ENCODE assay signal across 8 cellular contexts in genomic region chr4:180057891-180058643, GRCh38.
DNase-seq lines count a peak whose midpoint lies in the region; ATAC-seq, FAIRE-seq and TF ChIP-seq lines count a peak whose summit lies in the region.

No MANE protein-coding gene starts in this region.

- H3K36me3 Mint-ChIP-seq in H9 (ENCODE audit: insufficient read depth in 1 of 3, low read depth in 3 of 3): no peaks in the 10 kb centered on the region

- TF ChIP-seq RAD21 in H1 (IDR thresholded peaks at IDR 0.05 in 1 of 2, conservative IDR thresholded peaks at IDR 0.05 in 1 of 2; ENCODE audit: low read depth in 2 of 2, low read length in 2 of 2): no peak

- H3K79me1 ChIP-seq in H9 (ENCODE audit: insufficient read depth, low read depth, low read length, poor library complexity, severe bottlenecking) (no peaks in the 10 kb centered on the region), H1 (ENCODE audit: low read depth, low read length) (no peaks in the 10 kb centered on the region)

- TF ChIP-seq POLR2A in H1 (IDR thresholded peaks at IDR 0.05; ENCODE audit: control extremely low read depth in 1 of 2, low read depth in 2 of 2, low read length in 2 of 2): no peak

- H3K56ac ChIP-seq in H9 (ENCODE audit: insufficient read length, low read depth, low read length): no peak overlapping the region
- peak overlapping the region; percentile 39 for H3K56ac ChIP-seq in H1 (replicated peaks; ENCODE audit: insufficient read length, low read depth, low read length)

- DNase-seq in GM06990 (ENCODE audit: extremely low read depth, insufficient read length) (peak; percentile 68), H9 (peak; percentile 62), NCI-H748 (lab: John Stamatoyannopoulos, UW; ENCODE audit: unreplicated experiment) (peak; percentile 64), H1 (ENCODE audit: low read depth in 1 of 2, low spot score in 2 of 2) (peak in 1 of 2 experiments; percentile 72), mucosa of descending colon (peak; percentile 32 to 53 (median 52)), DMS79 treated with DMSO at 0.1 percent for 48 hours (lab: John Stamatoyannopoulos, UW) (no peak)
- no peak for DNase-seq in activated effector memory CD4-positive, alpha-beta T cell treated with anti-CD3 and anti-CD28 coated beads, Interleukin-2, amount 50 U/mL, for 16 hours

- POLR2A ChIA-PET in H1 (lab: Charles Lee; ENCODE audit: partially characterized antibody): interaction anchor here (0.5 to 0.9 kb wide), 2 partner anchors 16 to 36 kb away, joined by 3 read pairs; no protein-coding TSS in a partner anchor

- no peak overlapping the region for H2AFZ ChIP-seq in H9 (ENCODE audit: low read length)
- H2AFZ ChIP-seq in H1 (ENCODE audit: low read length): peak overlapping the region; percentile 76; the same call in 1 of the 2 replicates

- TF ChIP-seq EP300 in H1 (IDR thresholded peaks at IDR 0.05; ENCODE audit: borderline replicate concordance in 1 of 2, low read depth in 2 of 2, low read length in 2 of 2): no peak

- H3K27me3 ChIP-seq in GM06990 (replicated peaks; ENCODE audit: control insufficient read depth, insufficient read depth, low read length) (no peaks in the 10 kb centered on the region), H9 (ENCODE audit: insufficient read depth, low read length) (peaks cover 6% of the 10 kb centered on the region; the same call in 1 of the 2 replicates), H1 (replicated peaks in 1 of 4; ENCODE audit: control insufficient read depth in 3 of 4, extremely low read depth in 1 of 4, insufficient read depth in 3 of 4, low read length in 3 of 4) (peaks cover 1 to 14% (median 7%) of the 10 kb centered on the region in 4 experiments; a peak in 6 of 7 replicates)

- H2BK120ac ChIP-seq in H9 (ENCODE audit: low read depth, low read length, poor library complexity, severe bottlenecking) (no peak overlapping the region), H1 (replicated peaks; ENCODE audit: low read depth, low read length) (peak overlapping the region; percentile 33)

- H3K4me1 ChIP-seq in H9 (ENCODE audit: insufficient read depth, low read length) (no peaks in the 10 kb centered on the region; the same call in 1 of the 2 replicates), H1 (replicated peaks in 1 of 4; ENCODE audit: control insufficient read depth in 3 of 4, insufficient read depth in 4 of 4, low read length in 3 of 4) (peaks cover 0 to 3% (median under 1%) of the 10 kb centered on the region in 4 experiments; a peak in 3 of 7 replicates), mucosa of descending colon (ENCODE audit: low read depth) (peaks cover 15% of the 10 kb centered on the region)

- H4K20me1 ChIP-seq in H9 (ENCODE audit: control insufficient read depth, insufficient read depth, insufficient read length) (no peaks in the 10 kb centered on the region), H1 (replicated peaks in 1 of 2; ENCODE audit: control insufficient read depth in 1 of 2, insufficient read depth in 2 of 2, low read length in 2 of 2) (peaks cover 0 to 2% of the 10 kb centered on the region in 2 experiments)

- H3K79me2 ChIP-seq in H9 (ENCODE audit: insufficient read depth, low read length): no peaks in the 10 kb centered on the region
- no peaks in the 10 kb centered on the region for H3K79me2 ChIP-seq in H1 (ENCODE audit: control insufficient read depth in 1 of 2, insufficient read depth in 2 of 2, low read length in 2 of 2)

- no peak overlapping the region for H4K91ac ChIP-seq in H9 (ENCODE audit: insufficient read length, low read depth, low read length)
- no peak overlapping the region for H4K91ac ChIP-seq in H1 (replicated peaks; ENCODE audit: insufficient read length, low read length)

- CTCF ChIA-PET in H1 (lab: Charles Lee; ENCODE audit: partially characterized antibody): interaction anchor here (1.3 kb wide), 1 partner anchor 28 kb away, joined by 5 read pairs; no protein-coding TSS in a partner anchor

- peaks cover 15 to 19% of the 10 kb centered on the region in 2 experiments for H3K4me1 Mint-ChIP-seq in H9

- peaks cover 48% of the 10 kb centered on the region for H3K27me3 Mint-ChIP-seq in H9 (ENCODE audit: low read depth)

- no peak overlapping the region for H3T11ph ChIP-seq in H9 (ENCODE audit: low read length)

- H3K14ac ChIP-seq in H9 (ENCODE audit: insufficient read depth, low read length) (peak overlapping the region; percentile 42; the same call in 1 of the 2 replicates), H1 (ENCODE audit: insufficient read length) (peak overlapping the region; percentile 77)

- no peak overlapping the region for H4K8ac ChIP-seq in H9 (replicated peaks; ENCODE audit: insufficient read length, low read depth, low read length)
- H4K8ac ChIP-seq in H1 (ENCODE audit: extremely low read depth, insufficient read depth, low read length): 0 out of 2 replicates have a peak overlapping the region, but pooled peaks have one; percentile 14

- H3K36me3 ChIP-seq in GM06990 (ENCODE audit: control insufficient read depth, insufficient read depth, low read length): no peaks in the 10 kb centered on the region
- no peaks in the 10 kb centered on the region for H3K36me3 ChIP-seq in H1 (ENCODE audit: control insufficient read depth in 2 of 4, insufficient read depth in 4 of 4, low read length in 3 of 4)
- H3K36me3 ChIP-seq in mucosa of descending colon (ENCODE audit: low read depth): no peaks in the 10 kb centered on the region

- H2BK15ac ChIP-seq in H9 (ENCODE audit: low read depth, low read length) (no peak overlapping the region), H1 (ENCODE audit: low read length) (no peak overlapping the region)

- H2BK20ac ChIP-seq in H9 (ENCODE audit: low read depth, low read length, poor library complexity, severe bottlenecking) (no peak overlapping the region), H1 (ENCODE audit: low read length) (peak overlapping the region; percentile 48; the same call in 1 of the 2 replicates)

- ATAC-seq in mucosa of descending colon: peak; percentile 55
- no peak for ATAC-seq in activated CD4-positive, CD25-positive, alpha-beta regulatory T cell treated with anti-CD3 and anti-CD28 coated beads, Interleukin-2, amount 50 U/mL, for 24 hours

- no peaks in the 10 kb centered on the region; a peak in 1 of 5 replicates for H3K9me3 Mint-ChIP-seq in H9

- H3K4ac ChIP-seq in H9 (ENCODE audit: low read depth, low read length) (no peak overlapping the region), H1 (replicated peaks; ENCODE audit: insufficient read length, low read depth, low read length) (no peak overlapping the region)

- peak overlapping the region; percentile 50 for H3K4me3 ChIP-seq in GM06990 (replicated peaks; ENCODE audit: low read depth, low read length)
- H3K4me3 ChIP-seq in H1 (ENCODE audit: extremely low read depth in 1 of 4, insufficient read depth in 2 of 4, low read depth in 3 of 4, low read length in 4 of 4): peak overlapping the region; percentile 79 to 99 (median 82)
- peak overlapping the region; percentile 5 for H3K4me3 ChIP-seq in mucosa of descending colon

- H3K23ac ChIP-seq in H9 (ENCODE audit: insufficient read length, low read depth, low read length) (no peak overlapping the region), H1 (ENCODE audit: insufficient read length) (no peak overlapping the region)

- no peak for TF ChIP-seq CTCF in GM06990 (IDR thresholded peaks at IDR 0.05; ENCODE audit: insufficient read depth, low read length, poor library complexity, severe bottlenecking)
- TF ChIP-seq CTCF in H9 (conservative IDR thresholded peaks at IDR 0.05): no peak
- no peak for TF ChIP-seq CTCF in H1 (IDR thresholded peaks at IDR 0.05; ENCODE audit: control extremely low read depth in 1 of 3, insufficient read depth in 1 of 3, low read depth in 1 of 3, low read length in 3 of 3)
- TF ChIP-seq CTCF in mucosa of descending colon (IDR thresholded peaks at IDR 0.05): no peak

- peak overlapping the region; percentile 94 for H3K4me2 ChIP-seq in H9 (ENCODE audit: insufficient read depth, insufficient read length, low read length)
- peak overlapping the region; percentile 95 to 97 for H3K4me2 ChIP-seq in H1 (ENCODE audit: insufficient read depth in 1 of 2, low read depth in 2 of 2, low read length in 2 of 2)

- peak overlapping the region; percentile 86 to 89 for H3K4me3 Mint-ChIP-seq in H9

- H4K5ac ChIP-seq in H9 (ENCODE audit: insufficient read length, low read depth, low read length): no peak overlapping the region
- H4K5ac ChIP-seq in H1 (ENCODE audit: insufficient read length, low read depth, low read length): peak overlapping the region; percentile 29

- H3K27ac ChIP-seq in H9 (ENCODE audit: insufficient read length, low read depth, low read length) (no peak overlapping the region), H1 (ENCODE audit: low read depth, low read length) (no peak overlapping the region)

- intact Hi-C loops in mucosa of descending colon (cut with DNase I, micrococcal nuclease): no loop called here

- no peak overlapping the region for H3K9ac ChIP-seq in H9 (ENCODE audit: extremely low read depth, insufficient read length, low read length)
- H3K9ac ChIP-seq in H1 (replicated peaks in 1 of 4; ENCODE audit: extremely low read depth in 1 of 4, low read depth in 3 of 4, low read length in 3 of 4): peak overlapping the region in 2 of 4 experiments; percentile 33 to 60; a peak in 4 of 7 replicates

- no peak for FAIRE-seq in H1 (lab: Jason Lieb, UNC)

- no peak overlapping the region for H2AK5ac ChIP-seq in H9 (ENCODE audit: insufficient read length, low read length)
- H2AK5ac ChIP-seq in H1 (ENCODE audit: low read depth, low read length): no peak overlapping the region

- H3K18ac ChIP-seq in H9 (ENCODE audit: insufficient read length, low read depth, low read length): no peak overlapping the region
- peak overlapping the region; percentile 86; the same call in 1 of the 2 replicates for H3K18ac ChIP-seq in H1 (ENCODE audit: extremely low read depth, low read length)

- H3K23me2 ChIP-seq in H9 (ENCODE audit: insufficient read length, low read depth, low read length, poor library complexity, severe bottlenecking): peaks cover 11% of the 10 kb centered on the region
- H3K23me2 ChIP-seq in H1 (ENCODE audit: low read depth, low read length): peaks cover 16% of the 10 kb centered on the region; the same call in 1 of the 2 replicates

- no CpG with 5 or more reads among the region's 76 CpGs for WGBS in H9 (ENCODE audit: extremely low coverage, insufficient read length, low lambda C conversion rate)
- 2% methylated on average over 48 of the region's 76 CpGs; no CpG with 5 or more reads in 1 of the 2 experiments for WGBS in H1 (ENCODE audit: extremely low coverage in 1 of 2, insufficient coverage in 1 of 2, insufficient read length in 1 of 2, insufficient replicate concordance in 2 of 2, low coverage in 1 of 2, low lambda C conversion rate in 2 of 2, missing lambda C conversion rate in 1 of 2), 2 experiments

- H2BK12ac ChIP-seq in H9 (ENCODE audit: insufficient read length, low read depth, low read length) (no peak overlapping the region), H1 (ENCODE audit: low read depth, low read length) (0 out of 2 replicates have a peak overlapping the region, but pooled peaks have one; percentile 39)

- H2BK5ac ChIP-seq in H9 (ENCODE audit: insufficient read length, low read length) (no peak overlapping the region), H1 (ENCODE audit: low read depth, low read length) (peak overlapping the region; percentile 66; the same call in 1 of the 2 replicates)

- H3K9me3 ChIP-seq in H9 (ENCODE audit: control insufficient read depth, low read depth, low read length) (no peaks in the 10 kb centered on the region), H1 (ENCODE audit: insufficient read depth in 2 of 2, low read depth in 1 of 2, low read length in 1 of 2) (no peaks in the 10 kb centered on the region), mucosa of descending colon (no peaks in the 10 kb centered on the region)

- no peak overlapping the region for H3K27ac Mint-ChIP-seq in H9

Comparison
In these comparisons a context has a peak if more than half of its experiments do, and no peak if none do; other contexts are left out.
1. DNase-seq: peak in GM06990 (single experiment), H9 (single experiment), NCI-H748 (single experiment) and mucosa of descending colon (3 of 3); none in DMS79 treated with DMSO at 0.1 percent for 48 hours (single experiment) and activated effector memory CD4-positive, alpha-beta T cell treated with anti-CD3 and anti-CD28 coated beads, Interleukin-2, amount 50 U/mL, for 16 hours (single experiment).
2. H3K4me3 ChIP-seq: peak in every context shown above with its lines; median percentile 82 in H1; 50 in GM06990; 5 in mucosa of descending colon.